ENCODE assay signal across 1 cellular context in the genomic region with DNA sequence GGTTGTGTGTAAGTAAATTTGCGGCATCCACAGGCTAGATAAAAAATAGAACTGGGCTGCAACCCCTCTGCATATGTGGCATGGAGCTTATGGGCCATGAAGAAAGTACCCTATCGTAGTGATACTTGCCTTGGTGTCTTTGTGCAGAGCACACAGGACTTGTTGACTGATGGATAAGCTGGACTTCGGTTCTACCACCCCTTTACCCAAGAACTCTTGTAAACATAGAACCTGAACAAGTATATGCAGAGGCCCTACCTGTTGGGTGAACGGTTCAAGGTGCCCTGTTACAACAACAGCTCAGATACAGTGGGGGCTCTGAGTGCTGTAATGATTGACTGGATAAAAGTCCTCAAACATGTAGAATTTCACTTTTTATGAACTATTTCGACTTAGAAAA.
TF ChIP-seq lines count a peak whose summit lies in the region.

No MANE protein-coding gene starts in this region.

TF ChIP-seq in HepG2, 621 proteins besides CTCF, POLR2A, EP300 and RAD21 (continued from another document and continues in another):
- TF ChIP-seq, protein P1, sequence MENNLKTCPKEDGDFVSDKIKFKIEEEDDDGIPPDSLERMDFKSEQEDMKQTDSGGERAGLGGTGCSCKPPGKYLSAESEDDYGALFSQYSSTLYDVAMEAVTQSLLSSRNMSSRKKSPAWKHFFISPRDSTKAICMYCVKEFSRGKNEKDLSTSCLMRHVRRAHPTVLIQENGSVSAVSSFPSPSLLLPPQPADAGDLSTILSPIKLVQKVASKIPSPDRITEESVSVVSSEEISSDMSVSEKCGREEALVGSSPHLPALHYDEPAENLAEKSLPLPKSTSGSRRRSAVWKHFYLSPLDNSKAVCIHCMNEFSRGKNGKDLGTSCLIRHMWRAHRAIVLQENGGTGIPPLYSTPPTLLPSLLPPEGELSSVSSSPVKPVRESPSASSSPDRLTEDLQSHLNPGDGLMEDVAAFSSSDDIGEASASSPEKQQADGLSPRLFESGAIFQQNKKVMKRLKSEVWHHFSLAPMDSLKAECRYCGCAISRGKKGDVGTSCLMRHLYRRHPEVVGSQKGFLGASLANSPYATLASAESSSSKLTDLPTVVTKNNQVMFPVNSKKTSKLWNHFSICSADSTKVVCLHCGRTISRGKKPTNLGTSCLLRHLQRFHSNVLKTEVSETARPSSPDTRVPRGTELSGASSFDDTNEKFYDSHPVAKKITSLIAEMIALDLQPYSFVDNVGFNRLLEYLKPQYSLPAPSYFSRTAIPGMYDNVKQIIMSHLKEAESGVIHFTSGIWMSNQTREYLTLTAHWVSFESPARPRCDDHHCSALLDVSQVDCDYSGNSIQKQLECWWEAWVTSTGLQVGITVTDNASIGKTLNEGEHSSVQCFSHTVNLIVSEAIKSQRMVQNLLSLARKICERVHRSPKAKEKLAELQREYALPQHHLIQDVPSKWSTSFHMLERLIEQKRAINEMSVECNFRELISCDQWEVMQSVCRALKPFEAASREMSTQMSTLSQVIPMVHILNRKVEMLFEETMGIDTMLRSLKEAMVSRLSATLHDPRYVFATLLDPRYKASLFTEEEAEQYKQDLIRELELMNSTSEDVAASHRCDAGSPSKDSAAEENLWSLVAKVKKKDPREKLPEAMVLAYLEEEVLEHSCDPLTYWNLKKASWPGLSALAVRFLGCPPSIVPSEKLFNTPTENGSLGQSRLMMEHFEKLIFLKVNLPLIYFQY (CRISPR knock-in tag; IDR thresholded peaks at IDR 0.05; ENCODE audit: borderline replicate concordance) = peak; percentile 72; the same call in 1 of the 2 replicates
- TF ChIP-seq KDM6A (CRISPR knock-in tag; IDR thresholded peaks at IDR 0.05; ENCODE audit: low read depth) (peak; percentile 87), PPARG (CRISPR knock-in tag; conservative IDR thresholded peaks at IDR 0.05) (peak; percentile 52; the same call in 1 of the 2 replicates), HNF4G (IDR thresholded peaks at IDR 0.05; ENCODE audit: borderline replicate concordance, low read depth, low read length) (peak; percentile 92), HNF4G (CRISPR knock-in tag; IDR thresholded peaks at IDR 0.05; ENCODE audit: borderline replicate concordance, low read depth) (no peak; the same call in 1 of the 2 replicates), KAT7 (CRISPR knock-in tag; IDR thresholded peaks at IDR 0.05; ENCODE audit: borderline replicate concordance) (no peak), SMYD3 (CRISPR knock-in tag; IDR thresholded peaks at IDR 0.05) (no peak), MYC (CRISPR knock-in tag; IDR thresholded peaks at IDR 0.05; ENCODE audit: borderline replicate concordance) (no peak), FOSL2 (CRISPR knock-in tag; IDR thresholded peaks at IDR 0.05) (peak; percentile 66), ZNF432 (CRISPR knock-in tag; IDR thresholded peaks at IDR 0.05; ENCODE audit: borderline replicate concordance) (no peak), MZF1 (CRISPR knock-in tag; IDR thresholded peaks at IDR 0.05; ENCODE audit: borderline replicate concordance) (no peak), HNRNPH1 (optimal IDR thresholded peaks at IDR 0.05; ENCODE audit: low read depth, low read length) (no peak), ZNF468 (CRISPR knock-in tag; IDR thresholded peaks at IDR 0.05) (no peak), ZNF749 (CRISPR knock-in tag; IDR thresholded peaks at IDR 0.05; ENCODE audit: borderline replicate concordance) (no peak), GABPB1 (CRISPR knock-in tag; IDR thresholded peaks at IDR 0.05) (no peak), DNMT1 (CRISPR knock-in tag; IDR thresholded peaks at IDR 0.05) (no peak), MTF1 (CRISPR knock-in tag; IDR thresholded peaks at IDR 0.05) (no peak)
- TF ChIP-seq, protein P2, sequence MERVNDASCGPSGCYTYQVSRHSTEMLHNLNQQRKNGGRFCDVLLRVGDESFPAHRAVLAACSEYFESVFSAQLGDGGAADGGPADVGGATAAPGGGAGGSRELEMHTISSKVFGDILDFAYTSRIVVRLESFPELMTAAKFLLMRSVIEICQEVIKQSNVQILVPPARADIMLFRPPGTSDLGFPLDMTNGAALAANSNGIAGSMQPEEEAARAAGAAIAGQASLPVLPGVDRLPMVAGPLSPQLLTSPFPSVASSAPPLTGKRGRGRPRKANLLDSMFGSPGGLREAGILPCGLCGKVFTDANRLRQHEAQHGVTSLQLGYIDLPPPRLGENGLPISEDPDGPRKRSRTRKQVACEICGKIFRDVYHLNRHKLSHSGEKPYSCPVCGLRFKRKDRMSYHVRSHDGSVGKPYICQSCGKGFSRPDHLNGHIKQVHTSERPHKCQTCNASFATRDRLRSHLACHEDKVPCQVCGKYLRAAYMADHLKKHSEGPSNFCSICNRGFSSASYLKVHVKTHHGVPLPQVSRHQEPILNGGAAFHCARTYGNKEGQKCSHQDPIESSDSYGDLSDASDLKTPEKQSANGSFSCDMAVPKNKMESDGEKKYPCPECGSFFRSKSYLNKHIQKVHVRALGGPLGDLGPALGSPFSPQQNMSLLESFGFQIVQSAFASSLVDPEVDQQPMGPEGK (CRISPR knock-in tag; IDR thresholded peaks at IDR 0.05) = peak; percentile 83
- TF ChIP-seq, protein P3, sequence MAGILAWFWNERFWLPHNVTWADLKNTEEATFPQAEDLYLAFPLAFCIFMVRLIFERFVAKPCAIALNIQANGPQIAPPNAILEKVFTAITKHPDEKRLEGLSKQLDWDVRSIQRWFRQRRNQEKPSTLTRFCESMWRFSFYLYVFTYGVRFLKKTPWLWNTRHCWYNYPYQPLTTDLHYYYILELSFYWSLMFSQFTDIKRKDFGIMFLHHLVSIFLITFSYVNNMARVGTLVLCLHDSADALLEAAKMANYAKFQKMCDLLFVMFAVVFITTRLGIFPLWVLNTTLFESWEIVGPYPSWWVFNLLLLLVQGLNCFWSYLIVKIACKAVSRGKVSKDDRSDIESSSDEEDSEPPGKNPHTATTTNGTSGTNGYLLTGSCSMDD (CRISPR knock-in tag; IDR thresholded peaks at IDR 0.05) = no peak
- TF ChIP-seq, protein P4, sequence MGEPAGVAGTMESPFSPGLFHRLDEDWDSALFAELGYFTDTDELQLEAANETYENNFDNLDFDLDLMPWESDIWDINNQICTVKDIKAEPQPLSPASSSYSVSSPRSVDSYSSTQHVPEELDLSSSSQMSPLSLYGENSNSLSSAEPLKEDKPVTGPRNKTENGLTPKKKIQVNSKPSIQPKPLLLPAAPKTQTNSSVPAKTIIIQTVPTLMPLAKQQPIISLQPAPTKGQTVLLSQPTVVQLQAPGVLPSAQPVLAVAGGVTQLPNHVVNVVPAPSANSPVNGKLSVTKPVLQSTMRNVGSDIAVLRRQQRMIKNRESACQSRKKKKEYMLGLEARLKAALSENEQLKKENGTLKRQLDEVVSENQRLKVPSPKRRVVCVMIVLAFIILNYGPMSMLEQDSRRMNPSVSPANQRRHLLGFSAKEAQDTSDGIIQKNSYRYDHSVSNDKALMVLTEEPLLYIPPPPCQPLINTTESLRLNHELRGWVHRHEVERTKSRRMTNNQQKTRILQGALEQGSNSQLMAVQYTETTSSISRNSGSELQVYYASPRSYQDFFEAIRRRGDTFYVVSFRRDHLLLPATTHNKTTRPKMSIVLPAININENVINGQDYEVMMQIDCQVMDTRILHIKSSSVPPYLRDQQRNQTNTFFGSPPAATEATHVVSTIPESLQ (CRISPR knock-in tag; conservative IDR thresholded peaks at IDR 0.05) = no peak
- TF ChIP-seq, protein P5, sequence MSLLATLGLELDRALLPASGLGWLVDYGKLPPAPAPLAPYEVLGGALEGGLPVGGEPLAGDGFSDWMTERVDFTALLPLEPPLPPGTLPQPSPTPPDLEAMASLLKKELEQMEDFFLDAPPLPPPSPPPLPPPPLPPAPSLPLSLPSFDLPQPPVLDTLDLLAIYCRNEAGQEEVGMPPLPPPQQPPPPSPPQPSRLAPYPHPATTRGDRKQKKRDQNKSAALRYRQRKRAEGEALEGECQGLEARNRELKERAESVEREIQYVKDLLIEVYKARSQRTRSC (CRISPR knock-in tag; IDR thresholded peaks at IDR 0.05; ENCODE audit: low read depth) = no peak
- TF ChIP-seq, protein P6, sequence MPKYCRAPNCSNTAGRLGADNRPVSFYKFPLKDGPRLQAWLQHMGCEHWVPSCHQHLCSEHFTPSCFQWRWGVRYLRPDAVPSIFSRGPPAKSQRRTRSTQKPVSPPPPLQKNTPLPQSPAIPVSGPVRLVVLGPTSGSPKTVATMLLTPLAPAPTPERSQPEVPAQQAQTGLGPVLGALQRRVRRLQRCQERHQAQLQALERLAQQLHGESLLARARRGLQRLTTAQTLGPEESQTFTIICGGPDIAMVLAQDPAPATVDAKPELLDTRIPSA (CRISPR knock-in tag; IDR thresholded peaks at IDR 0.05; ENCODE audit: borderline replicate concordance) = no peak
- TF ChIP-seq, protein P7, sequence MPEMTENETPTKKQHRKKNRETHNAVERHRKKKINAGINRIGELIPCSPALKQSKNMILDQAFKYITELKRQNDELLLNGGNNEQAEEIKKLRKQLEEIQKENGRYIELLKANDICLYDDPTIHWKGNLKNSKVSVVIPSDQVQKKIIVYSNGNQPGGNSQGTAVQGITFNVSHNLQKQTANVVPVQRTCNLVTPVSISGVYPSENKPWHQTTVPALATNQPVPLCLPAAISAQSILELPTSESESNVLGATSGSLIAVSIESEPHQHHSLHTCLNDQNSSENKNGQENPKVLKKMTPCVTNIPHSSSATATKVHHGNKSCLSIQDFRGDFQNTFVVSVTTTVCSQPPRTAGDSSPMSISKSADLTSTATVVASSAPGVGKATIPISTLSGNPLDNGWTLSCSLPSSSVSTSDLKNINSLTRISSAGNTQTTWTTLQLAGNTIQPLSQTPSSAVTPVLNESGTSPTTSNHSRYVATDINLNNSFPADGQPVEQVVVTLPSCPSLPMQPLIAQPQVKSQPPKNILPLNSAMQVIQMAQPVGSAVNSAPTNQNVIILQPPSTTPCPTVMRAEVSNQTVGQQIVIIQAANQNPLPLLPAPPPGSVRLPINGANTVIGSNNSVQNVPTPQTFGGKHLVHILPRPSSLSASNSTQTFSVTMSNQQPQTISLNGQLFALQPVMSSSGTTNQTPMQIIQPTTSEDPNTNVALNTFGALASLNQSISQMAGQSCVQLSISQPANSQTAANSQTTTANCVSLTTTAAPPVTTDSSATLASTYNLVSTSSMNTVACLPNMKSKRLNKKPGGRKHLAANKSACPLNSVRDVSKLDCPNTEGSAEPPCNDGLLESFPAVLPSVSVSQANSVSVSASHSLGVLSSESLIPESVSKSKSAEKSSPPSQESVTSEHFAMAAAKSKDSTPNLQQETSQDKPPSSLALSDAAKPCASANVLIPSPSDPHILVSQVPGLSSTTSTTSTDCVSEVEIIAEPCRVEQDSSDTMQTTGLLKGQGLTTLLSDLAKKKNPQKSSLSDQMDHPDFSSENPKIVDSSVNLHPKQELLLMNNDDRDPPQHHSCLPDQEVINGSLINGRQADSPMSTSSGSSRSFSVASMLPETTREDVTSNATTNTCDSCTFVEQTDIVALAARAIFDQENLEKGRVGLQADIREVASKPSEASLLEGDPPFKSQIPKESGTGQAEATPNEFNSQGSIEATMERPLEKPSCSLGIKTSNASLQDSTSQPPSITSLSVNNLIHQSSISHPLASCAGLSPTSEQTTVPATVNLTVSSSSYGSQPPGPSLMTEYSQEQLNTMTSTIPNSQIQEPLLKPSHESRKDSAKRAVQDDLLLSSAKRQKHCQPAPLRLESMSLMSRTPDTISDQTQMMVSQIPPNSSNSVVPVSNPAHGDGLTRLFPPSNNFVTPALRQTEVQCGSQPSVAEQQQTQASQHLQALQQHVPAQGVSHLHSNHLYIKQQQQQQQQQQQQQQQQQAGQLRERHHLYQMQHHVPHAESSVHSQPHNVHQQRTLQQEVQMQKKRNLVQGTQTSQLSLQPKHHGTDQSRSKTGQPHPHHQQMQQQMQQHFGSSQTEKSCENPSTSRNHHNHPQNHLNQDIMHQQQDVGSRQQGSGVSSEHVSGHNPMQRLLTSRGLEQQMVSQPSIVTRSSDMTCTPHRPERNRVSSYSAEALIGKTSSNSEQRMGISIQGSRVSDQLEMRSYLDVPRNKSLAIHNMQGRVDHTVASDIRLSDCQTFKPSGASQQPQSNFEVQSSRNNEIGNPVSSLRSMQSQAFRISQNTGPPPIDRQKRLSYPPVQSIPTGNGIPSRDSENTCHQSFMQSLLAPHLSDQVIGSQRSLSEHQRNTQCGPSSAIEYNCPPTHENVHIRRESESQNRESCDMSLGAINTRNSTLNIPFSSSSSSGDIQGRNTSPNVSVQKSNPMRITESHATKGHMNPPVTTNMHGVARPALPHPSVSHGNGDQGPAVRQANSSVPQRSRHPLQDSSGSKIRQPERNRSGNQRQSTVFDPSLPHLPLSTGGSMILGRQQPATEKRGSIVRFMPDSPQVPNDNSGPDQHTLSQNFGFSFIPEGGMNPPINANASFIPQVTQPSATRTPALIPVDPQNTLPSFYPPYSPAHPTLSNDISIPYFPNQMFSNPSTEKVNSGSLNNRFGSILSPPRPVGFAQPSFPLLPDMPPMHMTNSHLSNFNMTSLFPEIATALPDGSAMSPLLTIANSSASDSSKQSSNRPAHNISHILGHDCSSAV (CRISPR knock-in tag; IDR thresholded peaks at IDR 0.05; ENCODE audit: borderline replicate concordance) = no peak
- TF ChIP-seq, protein P8, sequence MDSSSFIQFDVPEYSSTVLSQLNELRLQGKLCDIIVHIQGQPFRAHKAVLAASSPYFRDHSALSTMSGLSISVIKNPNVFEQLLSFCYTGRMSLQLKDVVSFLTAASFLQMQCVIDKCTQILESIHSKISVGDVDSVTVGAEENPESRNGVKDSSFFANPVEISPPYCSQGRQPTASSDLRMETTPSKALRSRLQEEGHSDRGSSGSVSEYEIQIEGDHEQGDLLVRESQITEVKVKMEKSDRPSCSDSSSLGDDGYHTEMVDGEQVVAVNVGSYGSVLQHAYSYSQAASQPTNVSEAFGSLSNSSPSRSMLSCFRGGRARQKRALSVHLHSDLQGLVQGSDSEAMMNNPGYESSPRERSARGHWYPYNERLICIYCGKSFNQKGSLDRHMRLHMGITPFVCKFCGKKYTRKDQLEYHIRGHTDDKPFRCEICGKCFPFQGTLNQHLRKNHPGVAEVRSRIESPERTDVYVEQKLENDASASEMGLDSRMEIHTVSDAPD (CRISPR knock-in tag; IDR thresholded peaks at IDR 0.05) = no peak
- TF ChIP-seq, protein P9, sequence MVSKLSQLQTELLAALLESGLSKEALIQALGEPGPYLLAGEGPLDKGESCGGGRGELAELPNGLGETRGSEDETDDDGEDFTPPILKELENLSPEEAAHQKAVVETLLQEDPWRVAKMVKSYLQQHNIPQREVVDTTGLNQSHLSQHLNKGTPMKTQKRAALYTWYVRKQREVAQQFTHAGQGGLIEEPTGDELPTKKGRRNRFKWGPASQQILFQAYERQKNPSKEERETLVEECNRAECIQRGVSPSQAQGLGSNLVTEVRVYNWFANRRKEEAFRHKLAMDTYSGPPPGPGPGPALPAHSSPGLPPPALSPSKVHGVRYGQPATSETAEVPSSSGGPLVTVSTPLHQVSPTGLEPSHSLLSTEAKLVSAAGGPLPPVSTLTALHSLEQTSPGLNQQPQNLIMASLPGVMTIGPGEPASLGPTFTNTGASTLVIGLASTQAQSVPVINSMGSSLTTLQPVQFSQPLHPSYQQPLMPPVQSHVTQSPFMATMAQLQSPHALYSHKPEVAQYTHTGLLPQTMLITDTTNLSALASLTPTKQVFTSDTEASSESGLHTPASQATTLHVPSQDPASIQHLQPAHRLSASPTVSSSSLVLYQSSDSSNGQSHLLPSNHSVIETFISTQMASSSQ (IDR thresholded peaks at IDR 0.05; ENCODE audit: low read depth) = peak; percentile 78
- TF ChIP-seq, protein P9 (CRISPR knock-in tag; IDR thresholded peaks at IDR 0.05; ENCODE audit: borderline replicate concordance) = peak; percentile 80; the same call in 1 of the 2 replicates
